8 cellular contexts compared by ENCODE assay signal in genomic region chr6:17281100-17281496, GRCh38. TPM values are rescaled to one million over a fixed set of nuclear protein-coding genes. Genes with fewer than 3 reads are reported as not detected.
A peak's percentile ranks its signal among the peaks of the same experiment; 100 is the strongest.
DNase-seq lines count a peak whose midpoint lies in the region; ATAC-seq and TF ChIP-seq lines count a peak whose summit lies in the region.

TSS of gene RBM24 (plus strand) at chr6:17281361. CDS start at chr6:17281582, 221 bp downstream.

- TF ChIP-seq CTCF in AG04449 (IDR thresholded peaks at IDR 0.05; ENCODE audit: insufficient read depth, low read length, missing control alignments), result peak; percentile 56
- 0 out of 2 replicates have a peak, but pooled peaks have one; percentile 22 for TF ChIP-seq CTCF in HEK293 (tag by site-specific recombination; IDR thresholded peaks at IDR 0.05)

- H3K4me1 Mint-ChIP-seq in dendritic cell treated with granulocyte-macrophage colony-stimulating factor and Interleukin-4, amounts not matched to agents 40 ng/mL and 50 ng/mL, for 4 days (ENCODE audit: low read depth), result peaks cover 10% of the 10 kb centered on the region

- ATAC-seq in left lobe of liver (peak; percentile 92), HG03520 (IDR thresholded peaks at IDR 0.05; ENCODE audit: unreplicated experiment) (no peak)

- no peaks in the 10 kb centered on the region for H3K36me3 ChIP-seq in HEK293 (ENCODE audit: control insufficient read depth in 2 of 2, insufficient read depth in 1 of 2, low read length in 2 of 2)

- H3K4me1 ChIP-seq in HEK293 (ENCODE audit: control insufficient read depth, insufficient read depth, low read length), result peaks cover 4% of the 10 kb centered on the region

- DNase-seq in AG04449 (ENCODE audit: low read depth, low spot score) (no peak), SW480 (ENCODE audit: low spot score) (peak; percentile 19), left lobe of liver (ENCODE audit: low spot score) (peak; percentile 67), NCI-H1105 (lab: John Stamatoyannopoulos, UW) (no peak)
- peak; percentile 2 to 31 for DNase-seq in stimulated activated CD4-positive, alpha-beta T cell treated with anti-CD3 and anti-CD28 coated beads, Interleukin-1b, Interleukin-23, amount 100 ng/mL, for 4 hours (ENCODE audit: low read depth in 2 of 2)

- H3K36me3 Mint-ChIP-seq in dendritic cell treated with granulocyte-macrophage colony-stimulating factor and Interleukin-4, amounts not matched to agents 40 ng/mL and 50 ng/mL, for 4 days (ENCODE audit: low read depth), result no peaks in the 10 kb centered on the region

- peak within 1 kb of the TSS; percentile 81 for H3K4me3 Mint-ChIP-seq in dendritic cell treated with granulocyte-macrophage colony-stimulating factor and Interleukin-4, amounts not matched to agents 40 ng/mL and 50 ng/mL, for 4 days

- H3K27me3 Mint-ChIP-seq in dendritic cell treated with granulocyte-macrophage colony-stimulating factor and Interleukin-4, amounts not matched to agents 40 ng/mL and 50 ng/mL, for 4 days, result peaks cover 61% of the 10 kb centered on the region

- H3K27ac ChIP-seq in HEK293 (ENCODE audit: extremely low read depth, low read depth, low read length), result peak within 1 kb of the TSS; percentile 62; the same call in 1 of the 2 replicates

- H3K4me3 ChIP-seq in AG04449 (ENCODE audit: low read depth, low read length) (peak within 1 kb of the TSS; percentile 90), HEK293 (ENCODE audit: low read depth, low read length) (peak within 1 kb of the TSS; percentile 68)

- H3K9me3 ChIP-seq in HEK293 (ENCODE audit: control insufficient read depth, insufficient read depth, low read depth, low read length), result no peaks in the 10 kb centered on the region

- POLR2A ChIA-PET in AG04449 (lab: Yijun Ruan, JAX) (interaction anchor here (0.8 to 1.6 kb wide), 4 partner anchors 11 to 137 kb away, joined by 3 to 6 read pairs (median 4); partner anchors contain the start of gene CAP2), HEK293 (lab: Yijun Ruan, JAX) (no interaction called here)

- H3K27ac Mint-ChIP-seq in dendritic cell treated with granulocyte-macrophage colony-stimulating factor and Interleukin-4, amounts not matched to agents 40 ng/mL and 50 ng/mL, for 4 days, result no peak within 1 kb of the TSS

- CTCF ChIA-PET in AG04449 (lab: Yijun Ruan, JAX), result interaction anchor here (0.9 to 2.0 kb wide), 8 partner anchors 10 to 304 kb away, joined by 3 to 16 read pairs (median 4); no protein-coding TSS in a partner anchor
- CTCF ChIA-PET in HEK293 (lab: Yijun Ruan, JAX), result no interaction called here

- intact Hi-C loops in dendritic cell treated with granulocyte-macrophage colony-stimulating factor and Interleukin-4, amounts not matched to agents 40 ng/mL and 50 ng/mL, for 4 days (cut with micrococcal nuclease), result no loop called here

- no peaks in the 10 kb centered on the region for H3K9me3 Mint-ChIP-seq in dendritic cell treated with granulocyte-macrophage colony-stimulating factor and Interleukin-4, amounts not matched to agents 40 ng/mL and 50 ng/mL, for 4 days

TF ChIP-seq in HEK293, 187 proteins besides CTCF, POLR2A, EP300 and RAD21:
- TF ChIP-seq ZNF624 (tag by site-specific recombination; IDR thresholded peaks at IDR 0.05) (no peak), ZNF341 (tag by site-specific recombination; IDR thresholded peaks at IDR 0.05; ENCODE audit: low read depth) (peak; percentile 88), ZNF585B (tag by site-specific recombination; IDR thresholded peaks at IDR 0.05) (no peak), ZNF19 (tag by site-specific recombination; IDR thresholded peaks at IDR 0.05; ENCODE audit: low read depth) (no peak), ZNF792 (tag by site-specific recombination; IDR thresholded peaks at IDR 0.05) (no peak), ZNF473 (tag by site-specific recombination; IDR thresholded peaks at IDR 0.05) (no peak), SETDB1 (IDR thresholded peaks at IDR 0.05; ENCODE audit: insufficient read length, low read length) (no peak), AEBP2 (tag by site-specific recombination; IDR thresholded peaks at IDR 0.05; ENCODE audit: borderline replicate concordance) (no peak), ZSCAN23 (tag by site-specific recombination; IDR thresholded peaks at IDR 0.05) (no peak), ZNF768 (tag by site-specific recombination; IDR thresholded peaks at IDR 0.05) (no peak), ZNF23 (tag by site-specific recombination; IDR thresholded peaks at IDR 0.05; ENCODE audit: borderline replicate concordance) (no peak), ZNF670 (tag by site-specific recombination; IDR thresholded peaks at IDR 0.05; ENCODE audit: low read depth) (no peak), ZNF658 (tag by site-specific recombination; IDR thresholded peaks at IDR 0.05) (no peak), ZSCAN30 (tag by site-specific recombination; IDR thresholded peaks at IDR 0.05) (peak; percentile 12; the same call in 1 of the 2 replicates), ZNF146 (tag by site-specific recombination; IDR thresholded peaks at IDR 0.05) (no peak), ZBTB26 (tag by site-specific recombination; optimal IDR thresholded peaks at IDR 0.05) (peak; percentile 28), FEZF1 (tag by site-specific recombination; IDR thresholded peaks at IDR 0.05) (no peak), ZNF10 (tag by site-specific recombination; IDR thresholded peaks at IDR 0.05) (no peak), ZNF112 (tag by site-specific recombination; IDR thresholded peaks at IDR 0.05) (no peak), SALL2 (tag by site-specific recombination; IDR thresholded peaks at IDR 0.05; ENCODE audit: borderline replicate concordance) (no peak)
TF ChIP-seq in HEK293: peak in this region for 3.

RNA-seq across cellular contexts. Expression of gene RBM24, which starts in this region (rescaled TPM):
- 0.05 TPM for total RNA-seq in left lobe of liver

Comparison
In these comparisons a context has a peak if more than half of its experiments do, and no peak if none do; other contexts are left out.
1. Peak in DNase-seq and ATAC-seq in left lobe of liver; RNA of the gene not detected or under 1 TPM.
2. DNase-seq: peak in SW480 (single experiment) and stimulated activated CD4-positive, alpha-beta T cell treated with anti-CD3 and anti-CD28 coated beads, Interleukin-1b, Interleukin-23, amount 100 ng/mL, for 4 hours (2 of 2); none in AG04449 (single experiment) and NCI-H1105 (single experiment).